8 cellular contexts compared by ENCODE assay signal in genomic region chr5:62256161-62257017, GRCh38. TPM values are rescaled to one million over a fixed set of nuclear protein-coding genes. Genes with fewer than 3 reads are reported as not detected.
DNase-seq lines count a peak whose midpoint lies in the region; ATAC-seq and TF ChIP-seq lines count a peak whose summit lies in the region.

No MANE protein-coding gene starts in this region.

- no peak overlapping the region for H3K18ac ChIP-seq in H9 (ENCODE audit: insufficient read length, low read depth, low read length)

- H3K9ac ChIP-seq in H9 (ENCODE audit: extremely low read depth, insufficient read length, low read length) = no peak overlapping the region

- no peak overlapping the region for H4K5ac ChIP-seq in H9 (ENCODE audit: insufficient read length, low read depth, low read length)

- no peaks in the 10 kb centered on the region for H3K79me2 ChIP-seq in H9 (ENCODE audit: insufficient read depth, low read length)

- H3K4me2 ChIP-seq in H9 (ENCODE audit: insufficient read depth, insufficient read length, low read length) = no peak overlapping the region

- no peak overlapping the region for H4K8ac ChIP-seq in H9 (replicated peaks; ENCODE audit: insufficient read length, low read depth, low read length)

- no peak overlapping the region for H3K23ac ChIP-seq in H9 (ENCODE audit: insufficient read length, low read depth, low read length)

- H3K27me3 ChIP-seq in H9 (ENCODE audit: insufficient read depth, low read length) = no peaks in the 10 kb centered on the region

- DNase-seq in activated CD4-positive, alpha-beta T cell treated with anti-CD3 and anti-CD28 coated beads for 36 hours = peak; percentile 38
- no peak for DNase-seq in activated CD4-positive, alpha-beta T cell treated with anti-CD3 and anti-CD28 coated beads for 1 hour
- no peak for DNase-seq in T-helper 17 cell
- no peak for DNase-seq in natural killer cell treated with Interleukin-12 subunit alpha and Interleukin-12 subunit beta and Interleukin-15 and Interleukin-18, amount 100 ng/mL, for 72 hours (ENCODE audit: low spot score)
- no peak for DNase-seq in H9
- no peak for DNase-seq in substantia nigra (lab: John Stamatoyannopoulos, UW)
- DNase-seq in CD14-positive monocyte (ENCODE audit: low spot score) = no peak

- no CpG with 5 or more reads among the region's 8 CpGs for WGBS in H9 (ENCODE audit: extremely low coverage, insufficient read length, low lambda C conversion rate)

- intact Hi-C loops in activated CD4-positive, alpha-beta T cell treated with anti-CD3 and anti-CD28 coated beads for 36 hours (cut with DNase I, micrococcal nuclease) = loop anchor here (1.0 to 5.0 kb wide), 4 partner anchors 28 to 51 kb away; partner anchors contain the start of gene KIF2A (in 2 of the 2)
- intact Hi-C loops in CD14-positive monocyte (cut with micrococcal nuclease) = no loop called here

- no peak overlapping the region for H3K4ac ChIP-seq in H9 (ENCODE audit: low read depth, low read length)

- CTCF ChIA-PET in activated CD4-positive, alpha-beta T cell treated with anti-CD3 and anti-CD28 coated beads for 36 hours (lab: Charles Lee) = interaction anchor here (1.0 kb wide), 1 partner anchor 29 kb away, joined by 8 read pairs; no protein-coding TSS in a partner anchor

- POLR2A ChIA-PET in activated CD4-positive, alpha-beta T cell treated with anti-CD3 and anti-CD28 coated beads for 36 hours (lab: Charles Lee) = interaction anchor here (0.6 kb wide), 1 partner anchor 147 kb away, joined by 3 read pairs; the partner anchor contains the start of gene DIMT1

- H2AFZ ChIP-seq in H9 (ENCODE audit: low read length) = no peak overlapping the region

- no peaks in the 10 kb centered on the region for H3K79me1 ChIP-seq in H9 (ENCODE audit: insufficient read depth, low read depth, low read length, poor library complexity, severe bottlenecking)

- H3K4me3 Mint-ChIP-seq in activated CD4-positive, alpha-beta T cell treated with anti-CD3 and anti-CD28 coated beads for 36 hours = peak overlapping the region; percentile 37
- H3K4me3 Mint-ChIP-seq in T-helper 17 cell (peak overlapping the region; percentile 95), H9 (no peak overlapping the region), CD14-positive monocyte (no peak overlapping the region)
- H3K4me3 Mint-ChIP-seq in natural killer cell treated with Interleukin-12 subunit alpha and Interleukin-12 subunit beta and Interleukin-15 and Interleukin-18, amount 100 ng/mL, for 72 hours = peak overlapping the region; percentile 67

- no peak overlapping the region for H2BK120ac ChIP-seq in H9 (ENCODE audit: low read depth, low read length, poor library complexity, severe bottlenecking)

- H3K9me3 Mint-ChIP-seq in activated CD4-positive, alpha-beta T cell treated with anti-CD3 and anti-CD28 coated beads for 36 hours (ENCODE audit: low read depth) = peaks cover 17% of the 10 kb centered on the region
- peaks cover 8% of the 10 kb centered on the region for H3K9me3 Mint-ChIP-seq in natural killer cell treated with Interleukin-12 subunit alpha and Interleukin-12 subunit beta and Interleukin-15 and Interleukin-18, amount 100 ng/mL, for 72 hours
- H3K9me3 Mint-ChIP-seq in H9 (no peaks in the 10 kb centered on the region; a peak in 1 of 5 replicates), CD14-positive monocyte (peaks cover 0 to 14% (median 5%) of the 10 kb centered on the region in 7 donors)

- no peaks in the 10 kb centered on the region for H4K20me1 ChIP-seq in H9 (ENCODE audit: control insufficient read depth, insufficient read depth, insufficient read length)

- no peak overlapping the region for H2BK15ac ChIP-seq in H9 (ENCODE audit: low read depth, low read length)

- no peak overlapping the region for H3K14ac ChIP-seq in H9 (ENCODE audit: insufficient read depth, low read length)

- H2AK5ac ChIP-seq in H9 (ENCODE audit: insufficient read length, low read length) = no peak overlapping the region

- no peak overlapping the region for H2BK20ac ChIP-seq in H9 (ENCODE audit: low read depth, low read length, poor library complexity, severe bottlenecking)

- no peak overlapping the region for H3K27ac ChIP-seq in H9 (ENCODE audit: insufficient read length, low read depth, low read length)
- H3K27ac ChIP-seq in substantia nigra (ENCODE audit: low read depth, low read length, poor library complexity, severe bottlenecking) = no peak overlapping the region

- no peaks in the 10 kb centered on the region; the same call in 1 of the 2 replicates for H3K4me1 ChIP-seq in H9 (ENCODE audit: insufficient read depth, low read length)

- H3K9me3 ChIP-seq in T-helper 17 cell (ENCODE audit: control insufficient read depth, low read length, poor library complexity, severe bottlenecking) = no peaks in the 10 kb centered on the region
- no peaks in the 10 kb centered on the region for H3K9me3 ChIP-seq in H9 (ENCODE audit: control insufficient read depth, low read depth, low read length)

- no peak for TF ChIP-seq CTCF in H9 (conservative IDR thresholded peaks at IDR 0.05)
- TF ChIP-seq CTCF in CD14-positive monocyte (IDR thresholded peaks at IDR 0.05) = no peak

- no peaks in the 10 kb centered on the region for H3K23me2 ChIP-seq in H9 (ENCODE audit: insufficient read length, low read depth, low read length, poor library complexity, severe bottlenecking)

- no peak overlapping the region for H3K56ac ChIP-seq in H9 (ENCODE audit: insufficient read length, low read depth, low read length)

- H2BK12ac ChIP-seq in H9 (ENCODE audit: insufficient read length, low read depth, low read length) = no peak overlapping the region

- no peak overlapping the region for H4K91ac ChIP-seq in H9 (ENCODE audit: insufficient read length, low read depth, low read length)

- peaks cover 28% of the 10 kb centered on the region for H3K36me3 Mint-ChIP-seq in activated CD4-positive, alpha-beta T cell treated with anti-CD3 and anti-CD28 coated beads for 36 hours (ENCODE audit: low read depth)
- H3K36me3 Mint-ChIP-seq in T-helper 17 cell (ENCODE audit: low read depth) = no peaks in the 10 kb centered on the region
- H3K36me3 Mint-ChIP-seq in natural killer cell treated with Interleukin-12 subunit alpha and Interleukin-12 subunit beta and Interleukin-15 and Interleukin-18, amount 100 ng/mL, for 72 hours = no peaks in the 10 kb centered on the region
- H3K36me3 Mint-ChIP-seq in H9 (ENCODE audit: insufficient read depth in 1 of 3, low read depth in 3 of 3) = no peaks in the 10 kb centered on the region
- H3K36me3 Mint-ChIP-seq in CD14-positive monocyte = no peaks in the 10 kb centered on the region

- H3K4me1 Mint-ChIP-seq in activated CD4-positive, alpha-beta T cell treated with anti-CD3 and anti-CD28 coated beads for 36 hours = peaks cover 84% of the 10 kb centered on the region
- H3K4me1 Mint-ChIP-seq in T-helper 17 cell (peaks cover 29% of the 10 kb centered on the region), H9 (peaks cover 2 to 7% of the 10 kb centered on the region in 2 experiments; a peak in 2 of 4 replicates), CD14-positive monocyte (peaks cover 6% of the 10 kb centered on the region)
- peaks cover 10 to 21% of the 10 kb centered on the region in 2 donors for H3K4me1 Mint-ChIP-seq in natural killer cell treated with Interleukin-12 subunit alpha and Interleukin-12 subunit beta and Interleukin-15 and Interleukin-18, amount 100 ng/mL, for 72 hours (ENCODE audit: low read depth in 2 of 2)

- no peak overlapping the region for H3T11ph ChIP-seq in H9 (ENCODE audit: low read length)

- ATAC-seq in activated CD4-positive, alpha-beta T cell treated with anti-CD3 and anti-CD28 coated beads for 36 hours = peak; percentile 73
- peak; percentile 69 for ATAC-seq in HG02852 (IDR thresholded peaks at IDR 0.05; ENCODE audit: unreplicated experiment)
- peak; percentile 78 for ATAC-seq in T-helper 17 cell
- peak; percentile 52 to 71 for ATAC-seq in natural killer cell treated with Interleukin-12 subunit alpha and Interleukin-12 subunit beta and Interleukin-15 and Interleukin-18, amount 100 ng/mL, for 72 hours

- H2BK5ac ChIP-seq in H9 (ENCODE audit: insufficient read length, low read length) = no peak overlapping the region

- peak overlapping the region; percentile 93 for H3K27ac Mint-ChIP-seq in activated CD4-positive, alpha-beta T cell treated with anti-CD3 and anti-CD28 coated beads for 36 hours
- H3K27ac Mint-ChIP-seq in T-helper 17 cell = peak overlapping the region; percentile 97
- peak overlapping the region; percentile 16 to 74 for H3K27ac Mint-ChIP-seq in natural killer cell treated with Interleukin-12 subunit alpha and Interleukin-12 subunit beta and Interleukin-15 and Interleukin-18, amount 100 ng/mL, for 72 hours
- no peak overlapping the region for H3K27ac Mint-ChIP-seq in H9
- H3K27ac Mint-ChIP-seq in CD14-positive monocyte = no peak overlapping the region

- no peaks in the 10 kb centered on the region for H3K27me3 Mint-ChIP-seq in activated CD4-positive, alpha-beta T cell treated with anti-CD3 and anti-CD28 coated beads for 36 hours
- H3K27me3 Mint-ChIP-seq in T-helper 17 cell (no peaks in the 10 kb centered on the region), H9 (ENCODE audit: low read depth) (no peaks in the 10 kb centered on the region; the same call in 1 of the 2 replicates), CD14-positive monocyte (ENCODE audit: low read depth in 3 of 3) (peaks cover 0 to 2% (median 0%) of the 10 kb centered on the region in 3 donors)
- peaks cover 9 to 10% of the 10 kb centered on the region in 2 donors for H3K27me3 Mint-ChIP-seq in natural killer cell treated with Interleukin-12 subunit alpha and Interleukin-12 subunit beta and Interleukin-15 and Interleukin-18, amount 100 ng/mL, for 72 hours

RNA-seq across cellular contexts. Expression of gene KIF2A, which starts 49.6 kb away (rescaled TPM):
- 100 to 1,000 TPM; 224 to 306 TPM for total RNA-seq in activated CD4-positive, alpha-beta T cell treated with anti-CD3 and anti-CD28 coated beads for 36 hours
- 100 to 1,000 TPM in 1 of 2 donors, 10 to 100 TPM in 1; 93.5 to 158 TPM for total RNA-seq in T-helper 17 cell
- 100 to 1,000 TPM; 190 to 201 TPM for total RNA-seq in natural killer cell treated with Interleukin-12 subunit alpha and Interleukin-12 subunit beta and Interleukin-15 and Interleukin-18, amount 100 ng/mL, for 72 hours
- 85.6 and 86.1 TPM in 2 replicates for total RNA-seq in H9 (2021)
- polyA plus RNA-seq in CD14-positive monocyte = 10 to 100 TPM; 21.7 to 24.6 TPM

Comparison
In these comparisons a context has a peak if more than half of its experiments do, and no peak if none do; other contexts are left out.
1. H3K27ac Mint-ChIP-seq: peak in activated CD4-positive, alpha-beta T cell treated with anti-CD3 and anti-CD28 coated beads for 36 hours (single experiment), T-helper 17 cell (single experiment) and natural killer cell treated with Interleukin-12 subunit alpha and Interleukin-12 subunit beta and Interleukin-15 and Interleukin-18, amount 100 ng/mL, for 72 hours (2 of 2); none in H9 (0 of 3) and CD14-positive monocyte (0 of 7).
2. H3K4me3 Mint-ChIP-seq: peak in activated CD4-positive, alpha-beta T cell treated with anti-CD3 and anti-CD28 coated beads for 36 hours (single experiment), T-helper 17 cell (single experiment) and natural killer cell treated with Interleukin-12 subunit alpha and Interleukin-12 subunit beta and Interleukin-15 and Interleukin-18, amount 100 ng/mL, for 72 hours (single experiment); none in H9 (0 of 2) and CD14-positive monocyte (0 of 2).
3. intact Hi-C loops: an anchor here in activated CD4-positive, alpha-beta T cell treated with anti-CD3 and anti-CD28 coated beads for 36 hours (1.0 to 5.0 kb wide); none called in CD14-positive monocyte.
4. Peak in every context shown above with its lines, with median percentiles within 50 percentile points of each other: ATAC-seq.